28 cellular contexts compared by ENCODE assay signal in genomic region chr16:60553316-60553801, GRCh38.
"Had no signal": no experiment of that assay in that cellular context is flagged by ENCODE, and none has a peak within 500 bp of the region (broad histone marks: within the 10 kb centered on the region; RNA-seq: fewer than 3 reads in every experiment).

No MANE protein-coding gene starts in this region.

- H3K4me1 Mint-ChIP-seq: activated B cell treated with CpG ODN at 0.5 μM for 24 hours; activated CD4-positive, alpha-beta T cell treated with anti-CD3 and anti-CD28 coated beads, Interleukin-2, amount 10 ng/mL, durations not matched to agents 7 days and 5 days; central memory CD8-positive, alpha-beta T cell had no signal

- H3K4me3 ChIP-seq: MG63, SJSA1 had no signal

- H3K9me3 ChIP-seq: MG63, SJSA1 had no signal

- H3K4me1 ChIP-seq: SJSA1 had no signal

- H3K36me3 Mint-ChIP-seq: activated CD4-positive, alpha-beta memory T cell treated with anti-CD3 and anti-CD28 coated beads for 36 hours; brain had no signal

- ATAC-seq: activated naive CD4-positive, alpha-beta T cell treated with anti-CD3 and anti-CD28 coated beads, Interleukin-2, amount 50 U/mL, for 72 hours; activated T-cell treated with anti-CD3 and anti-CD28 coated beads, Interleukin-2, amount 50 U/mL, for 4 hours; PC-3; SK-N-SH treated with all-trans-retinoic acid at 6 μM for 48 hours had no signal

- H3K36me3 ChIP-seq: MG63, SJSA1 had no signal

- H3K4me3 Mint-ChIP-seq: activated B cell treated with CpG ODN at 0.5 μM for 24 hours; activated CD4-positive, alpha-beta memory T cell treated with anti-CD3 and anti-CD28 coated beads for 36 hours; activated CD4-positive, alpha-beta T cell treated with anti-CD3 and anti-CD28 coated beads, Interleukin-2, amount 10 ng/mL, durations not matched to agents 7 days and 5 days; activated T-cell treated with anti-CD3 and anti-CD28 coated beads, Interleukin-2, amount 50 U/mL, for 4 hours; brain; central memory CD8-positive, alpha-beta T cell; T-helper 2 cell treated with Interferon-gamma antibody and Interleukin-4, amounts not matched to agents 5 μg/mL and 100 μg/mL, for 36 hours had no signal

- H3K27ac ChIP-seq: SJSA1 had no signal

- H3K27me3 Mint-ChIP-seq: activated B cell treated with CpG ODN at 0.5 μM for 24 hours; activated CD4-positive, alpha-beta memory T cell treated with anti-CD3 and anti-CD28 coated beads for 36 hours; activated CD4-positive, alpha-beta T cell treated with anti-CD3 and anti-CD28 coated beads, Interleukin-2, amount 10 ng/mL, durations not matched to agents 7 days and 5 days; brain; central memory CD8-positive, alpha-beta T cell had no signal

- H3K27me3 ChIP-seq: MG63, SJSA1 had no signal

- DNase-seq: activated B cell treated with CpG ODN at 0.5 μM for 24 hours; activated CD4-positive, alpha-beta memory T cell treated with anti-CD3 and anti-CD28 coated beads for 36 hours; activated CD4-positive, alpha-beta T cell treated with anti-CD3 and anti-CD28 coated beads for 1 hour; activated CD4-positive, alpha-beta T cell treated with anti-CD3 and anti-CD28 coated beads, Interleukin-2, amount 10 ng/mL, durations not matched to agents 7 days and 5 days; activated CD8-positive, alpha-beta memory T cell treated with anti-CD3 and anti-CD28 coated beads for 24 hours; activated effector memory CD4-positive, alpha-beta T cell treated with anti-CD3 and anti-CD28 coated beads, Interleukin-2, amount 50 U/mL, for 16 hours; activated naive CD4-positive, alpha-beta T cell treated with Interleukin-2 at 50 U/mL for 16 hours; activated T-cell treated with anti-CD3 and anti-CD28 coated beads, Interleukin-2, amount 50 U/mL, for 4 hours; amygdala; KG1; MG63; NCI-H1105; NCI-H1436; NCI-H1694 treated with DMSO at 0.1 percent for 48 hours; NCI-H2029 treated with DMSO at 0.1 percent for 48 hours; NCI-H2171 treated with DMSO at 0.1 percent for 48 hours; NCI-H226; NCI-H526; NK-92 treated with Interleukin-12 subunit alpha and Interleukin-12 subunit beta, amount 100 ng/mL, for 24 hours; PC-3; SHP77; SW 1271 had no signal

- H3K27ac Mint-ChIP-seq: activated B cell treated with CpG ODN at 0.5 μM for 24 hours; activated CD4-positive, alpha-beta memory T cell treated with anti-CD3 and anti-CD28 coated beads for 36 hours; activated CD4-positive, alpha-beta T cell treated with anti-CD3 and anti-CD28 coated beads, Interleukin-2, amount 10 ng/mL, durations not matched to agents 7 days and 5 days; activated naive CD4-positive, alpha-beta T cell treated with anti-CD3 and anti-CD28 coated beads, Interleukin-2, amount 50 U/mL, for 72 hours; T-helper 2 cell treated with Interferon-gamma antibody and Interleukin-4, amounts not matched to agents 5 μg/mL and 100 μg/mL, for 36 hours had no signal
